ENCODE assay signal across 8 cellular contexts in the genomic region with DNA sequence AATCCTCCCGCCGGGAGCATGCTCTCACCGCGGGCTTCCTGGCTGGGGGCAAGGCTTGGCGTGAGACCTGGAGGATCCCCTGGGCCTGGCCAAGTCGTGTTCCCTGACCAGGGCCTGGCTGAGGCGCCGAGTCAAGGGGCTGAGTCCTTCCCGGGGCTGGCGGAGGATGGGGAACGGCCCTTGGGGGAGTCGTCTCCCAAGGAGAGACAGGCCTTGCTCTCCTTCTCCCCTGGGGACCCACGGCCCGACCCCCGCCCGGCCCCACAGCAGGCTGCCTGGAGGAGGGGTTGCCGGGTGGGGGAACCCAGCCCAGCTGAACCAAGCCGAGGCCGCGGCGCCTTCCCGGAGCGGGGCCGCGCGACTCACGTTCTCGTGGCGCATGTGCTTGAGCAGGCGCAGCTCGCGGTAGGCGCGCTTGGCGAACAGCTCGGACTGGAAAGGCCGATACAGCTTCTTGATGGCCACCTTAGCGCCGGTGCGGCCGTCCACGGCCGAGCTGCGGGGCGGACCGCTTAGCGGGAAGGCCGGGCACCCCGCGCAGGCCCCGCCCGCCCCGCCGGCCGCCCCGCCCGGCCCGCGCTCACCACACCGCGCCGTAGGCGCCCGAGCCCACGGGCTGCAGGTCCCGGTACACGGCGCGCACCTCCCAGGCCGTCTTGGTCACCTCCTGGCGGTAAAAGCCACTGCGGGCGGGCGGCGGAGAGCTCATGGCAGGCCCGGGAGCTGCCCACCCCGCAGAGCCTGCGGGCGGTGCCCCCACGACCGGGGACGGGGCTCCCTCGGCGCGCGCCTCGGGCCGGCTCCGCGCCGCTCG. TPM values are rescaled to one million over a fixed set of nuclear protein-coding genes. Genes with fewer than 3 reads are reported as not detected.
DNase-seq lines count a peak whose midpoint lies in the region; ATAC-seq, FAIRE-seq and TF ChIP-seq lines count a peak whose summit lies in the region.

No MANE protein-coding gene starts in this region.

- H3K27me3 ChIP-seq in NT2/D1 (ENCODE audit: insufficient read depth, insufficient read length) (peaks cover 4% of the 10 kb centered on the region), GM12878 (replicated peaks in 1 of 2; ENCODE audit: control insufficient read depth in 2 of 2, insufficient read depth in 2 of 2, low read length in 1 of 2) (no peaks in the 10 kb centered on the region), iPS-20b (ENCODE audit: insufficient read depth, low read length) (peaks cover 34% of the 10 kb centered on the region), spleen (replicated peaks in 1 of 7) (peaks cover 0 to 62% (median 23%) of the 10 kb centered on the region in 7 donors)

- no peaks in the 10 kb centered on the region for H4K20me1 ChIP-seq in GM12878 (ENCODE audit: control insufficient read depth, insufficient read depth)

- peak overlapping the region; percentile 80 for H3K9ac ChIP-seq in NT2/D1 (ENCODE audit: insufficient read length, low read depth)
- peak overlapping the region; percentile 73 for H3K9ac ChIP-seq in GM12878 (ENCODE audit: control insufficient read depth, insufficient read depth, low read length)
- H3K9ac ChIP-seq in iPS-20b (ENCODE audit: low read depth, low read length): no peak overlapping the region

- no peak for TF ChIP-seq RAD21 in GM12878 (IDR thresholded peaks at IDR 0.05; ENCODE audit: insufficient read depth, low read depth, low read length)

- POLR2A ChIA-PET in GM12878 (lab: Charles Lee): interaction anchor here (3.3 kb wide), 1 partner anchor 10 kb away, joined by 15 read pairs; the partner anchor contains the start of gene HDAC10

- peak overlapping the region; percentile 28 for H2AFZ ChIP-seq in GM12878 (ENCODE audit: control insufficient read depth, low read depth, low read length)

- no TSS peak for BruUV-seq in GM12878 (replicated peaks; lab: Mats Ljungman, UMichigan)

- in situ Hi-C loops in GM12878 (cut with MboI): no loop called here

- H3K4me3 ChIP-seq in AG10803 (ENCODE audit: low read length): peak overlapping the region; percentile 76
- H3K4me3 ChIP-seq in NT2/D1 (ENCODE audit: insufficient read length, low read depth): peak overlapping the region; percentile 56
- H3K4me3 ChIP-seq in GM12878: peak overlapping the region; percentile 89
- H3K4me3 ChIP-seq in iPS-20b (ENCODE audit: low read length): peak overlapping the region; percentile 60
- peak overlapping the region in 7 of 8 donors; percentile 32 to 73 (median 38) for H3K4me3 ChIP-seq in spleen

- H3K9me3 ChIP-seq in NT2/D1 (ENCODE audit: insufficient read depth, low read length) (no peaks in the 10 kb centered on the region), GM12878 (replicated peaks; ENCODE audit: control insufficient read depth, insufficient read depth, low read length) (no peaks in the 10 kb centered on the region), iPS-20b (ENCODE audit: insufficient read depth, low read depth, low read length) (no peaks in the 10 kb centered on the region), spleen (no peaks in the 10 kb centered on the region)

- 1% methylated on average over 44 of the region's 92 CpGs for WGBS in GM12878 (ENCODE audit: insufficient coverage, insufficient replicate concordance, low lambda C conversion rate, missing lambda C conversion rate)
- WGBS in spleen, 5 donors: 1 to 2% (median 1%) methylated on average over 17 to 92 of the region's 92 CpGs

- peaks cover 5% of the 10 kb centered on the region for H3K36me3 ChIP-seq in NT2/D1 (ENCODE audit: insufficient read depth, insufficient read length, low read length)
- no peaks in the 10 kb centered on the region; a peak in 1 of 4 replicates for H3K36me3 ChIP-seq in GM12878 (ENCODE audit: control insufficient read depth in 2 of 2, insufficient read depth in 2 of 2, low read length in 1 of 2)
- no peaks in the 10 kb centered on the region for H3K36me3 ChIP-seq in iPS-20b (ENCODE audit: insufficient read depth, low read depth, low read length)
- H3K36me3 ChIP-seq in spleen: no peaks in the 10 kb centered on the region

- FAIRE-seq in GM12878 (lab: Jason Lieb, UNC): no peak

- H3K4me1 ChIP-seq in NT2/D1 (ENCODE audit: insufficient read depth, insufficient read length) (peaks cover 19% of the 10 kb centered on the region), GM12878 (ENCODE audit: control insufficient read depth, insufficient read depth, low read length) (peaks cover 14% of the 10 kb centered on the region), iPS-20b (ENCODE audit: insufficient read depth, low read length) (peaks cover 3% of the 10 kb centered on the region; the same call in 1 of the 2 replicates), spleen (peaks cover 5 to 32% (median 21%) of the 10 kb centered on the region in 6 donors)

- H3K4me2 ChIP-seq in GM12878 (ENCODE audit: control insufficient read depth, insufficient read depth): peak overlapping the region; percentile 98

- intact Hi-C loops in GM12878 (cut with micrococcal nuclease; ENCODE audit: unreplicated experiment): no loop called here
- intact Hi-C loops in spleen (cut with DNase I; ENCODE audit: low total_unique reads): no loop called here

- peaks cover 8% of the 10 kb centered on the region for H3K79me2 ChIP-seq in GM12878 (ENCODE audit: control insufficient read depth, insufficient read depth, low read length)

- DNase-seq in AG10803 (ENCODE audit: low read depth) (peak; percentile 61), NT2/D1 (ENCODE audit: low read depth, low spot score) (no peak), GM12878 (ENCODE audit: low read depth, low spot score) (no peak), spleen (no peak)

- no peak for TF ChIP-seq EP300 in GM12878 (IDR thresholded peaks at IDR 0.05; ENCODE audit: borderline replicate concordance in 1 of 2, control insufficient read depth in 1 of 2, low read depth in 2 of 2, low read length in 2 of 2)

- ATAC-seq in GM19025 (IDR thresholded peaks at IDR 0.05; ENCODE audit: low read depth, unreplicated experiment): peak; percentile 23
- ATAC-seq in GM12878: peak; percentile 66
- ATAC-seq in GM21717 (IDR thresholded peaks at IDR 0.05; ENCODE audit: unreplicated experiment): no peak
- ATAC-seq in GM21786 (IDR thresholded peaks at IDR 0.05; ENCODE audit: unreplicated experiment): no peak

- peak overlapping the region; percentile 52 for H3K27ac ChIP-seq in GM12878 (ENCODE audit: control insufficient read depth, insufficient read depth)
- H3K27ac ChIP-seq in iPS-20b (ENCODE audit: low read length): no peak overlapping the region
- no peak overlapping the region for H3K27ac ChIP-seq in spleen

- SMC1A ChIA-PET in GM12878 (lab: Charles Lee; ENCODE audit: uncharacterized antibody, unreplicated experiment): no interaction called here

- CTCF ChIA-PET in GM12878 (lab: Yijun Ruan, JAX): interaction anchor here (0.8 to 1.7 kb wide), 7 partner anchors 8 to 81 kb away, joined by 3 to 6 read pairs (median 4); partner anchors contain the start of gene HDAC10

- peak; percentile 74 for TF ChIP-seq POLR2A in GM12878 (IDR thresholded peaks at IDR 0.05; ENCODE audit: low read depth, low read length)
- no peak for TF ChIP-seq POLR2A in spleen (IDR thresholded peaks at IDR 0.05)

- RAD21 ChIA-PET in GM12878 (lab: Charles Lee; ENCODE audit: unreplicated experiment): interaction anchor here (0.7 to 0.9 kb wide), 3 partner anchors 9 to 155 kb away, joined by 3 to 6 read pairs (median 4); partner anchors contain the start of gene HDAC10

- no peak for TF ChIP-seq CTCF in AG10803 (conservative IDR thresholded peaks at IDR 0.05; ENCODE audit: low read length)
- no peak for TF ChIP-seq CTCF in GM12878 (IDR thresholded peaks at IDR 0.05 in 2 of 3, conservative IDR thresholded peaks at IDR 0.05 in 1 of 3; ENCODE audit: control insufficient read depth in 2 of 3, extremely low read depth in 1 of 3, insufficient read depth in 1 of 3, low read depth in 3 of 3, low read length in 3 of 3)
- no peak for TF ChIP-seq CTCF in spleen (IDR thresholded peaks at IDR 0.05 in 8 of 11, conservative IDR thresholded peaks at IDR 0.05 in 3 of 11)

RNA-seq across cellular contexts. Expression of gene MAPK12, which starts 0.5 kb away (rescaled TPM):
- 54.9 and 65.7 TPM in 2 replicates for total RNA-seq in GM12878 (2013; cell fraction: nucleolus; rRNA removed)
- total RNA-seq in GM12878 (2014; rRNA removed) (22.8 and 23.0 TPM in 2 replicates), GM12878 (2014; rRNA removed; fragmentation: Illumina TruSeq; extraction: Trizol) (14.5 and 16.5 TPM in 2 replicates), GM12878 (2021) (34.0 and 38.9 TPM in 2 replicates), spleen (10 to 100 TPM in 2 of 7 donors, 1 to 10 TPM in 5; 3.9 to 11.6 (median 6.4) TPM)
- 6.8 TPM for polyA plus RNA-seq in GM12878 (2011; ENCODE audit: low read depth)
- polyA plus RNA-seq in GM12878 (2011; rRNA removed) (7.5 and 16.1 TPM in 2 replicates), GM12878 (2014; fragmentation: Illumina TruSeq; extraction: Trizol) (3.6 and 16.1 TPM in 2 replicates), GM12878 (2014; fragmentation: Nextera tagmentation; extraction: Ambion mirVana) (1 to 10 TPM; 1.1 to 3.8 TPM), GM12878 (2014; rRNA removed) (32.0 and 33.2 TPM in 2 replicates), GM12878 (2016; fragmentation: Nextera tagmentation; extraction: Ambion mirVana) (10 to 100 TPM in 1 of 2 experiments, 1 to 10 TPM in 1; 9.5 to 17.1 TPM), spleen (10 to 100 TPM in 1 of 3 donors, 1 to 10 TPM in 2; 6.9 to 11.0 (median 9.0) TPM)
- 22.6 and 27.5 TPM in 2 replicates for polyA plus RNA-seq in GM12878 (2011; cell fraction: cytosol; rRNA removed)
- polyA plus RNA-seq in GM12878 (2011; cell fraction: nucleus; rRNA removed): 130 and 145 TPM in 2 replicates
- 15.0 and 21.3 TPM in 2 replicates for polyA plus RNA-seq in GM12878 (2012)
- polyA minus RNA-seq in GM12878 (2011; rRNA and poly(A)+ RNA removed): 12.6 and 18.3 TPM in 2 replicates
- 7.8 and 10.4 TPM in 2 replicates for polyA minus RNA-seq in GM12878 (2011; cell fraction: cytosol; rRNA and poly(A)+ RNA removed)
- 25.1 and 35.3 TPM in 2 replicates for polyA minus RNA-seq in GM12878 (2011; cell fraction: nucleus; rRNA and poly(A)+ RNA removed)

RNA-seq across cellular contexts. Expression of gene MAPK11, which starts 9.2 kb away (rescaled TPM):
- total RNA-seq in GM12878 (2013; cell fraction: nucleolus; rRNA removed): 5.1 and 5.8 TPM in 2 replicates
- total RNA-seq in GM12878 (2014; rRNA removed) (9.4 and 10.0 TPM in 2 replicates), GM12878 (2014; rRNA removed; fragmentation: Illumina TruSeq; extraction: Trizol) (3.8 and 4.0 TPM in 2 replicates), GM12878 (2021) (10.8 and 12.8 TPM in 2 replicates), spleen (10 to 100 TPM in 3 of 7 donors, 1 to 10 TPM in 4; 5.2 to 20.7 (median 9.3) TPM)
- 2.6 TPM for polyA plus RNA-seq in GM12878 (2011; ENCODE audit: low read depth)
- polyA plus RNA-seq in GM12878 (2011; rRNA removed) (2.5 and 6.2 TPM in 2 replicates), GM12878 (2014; fragmentation: Illumina TruSeq; extraction: Trizol) (1.4 and 3.7 TPM in 2 replicates), GM12878 (2014; fragmentation: Nextera tagmentation; extraction: Ambion mirVana) (under 1 TPM; 0.05 to 0.16 TPM), GM12878 (2014; rRNA removed) (11.6 and 14.0 TPM in 2 replicates), GM12878 (2016; fragmentation: Nextera tagmentation; extraction: Ambion mirVana) (under 1 TPM; 0.44 to 0.58 TPM), spleen (10 to 100 TPM; 10.7 to 25.3 (median 21.0) TPM)
- polyA plus RNA-seq in GM12878 (2011; cell fraction: cytosol; rRNA removed): 5.7 and 9.1 TPM in 2 replicates
- polyA plus RNA-seq in GM12878 (2011; cell fraction: nucleus; rRNA removed): 33.9 and 40.9 TPM in 2 replicates
- polyA plus RNA-seq in GM12878 (2012): 6.6 and 7.4 TPM in 2 replicates
- 3.4 and 6.0 TPM in 2 replicates for polyA minus RNA-seq in GM12878 (2011; rRNA and poly(A)+ RNA removed)
- polyA minus RNA-seq in GM12878 (2011; cell fraction: cytosol; rRNA and poly(A)+ RNA removed): 2.1 and 3.0 TPM in 2 replicates
- polyA minus RNA-seq in GM12878 (2011; cell fraction: nucleus; rRNA and poly(A)+ RNA removed): 2.9 and 3.2 TPM in 2 replicates

RNA-seq across cellular contexts. Expression of gene HDAC10, which starts 9.9 kb away (rescaled TPM):
- 111 and 138 TPM in 2 replicates for total RNA-seq in GM12878 (2013; cell fraction: nucleolus; rRNA removed)
- total RNA-seq in GM12878 (2014; rRNA removed) (13.8 and 20.5 TPM in 2 replicates), GM12878 (2014; rRNA removed; fragmentation: Illumina TruSeq; extraction: Trizol) (3.9 and 5.1 TPM in 2 replicates), GM12878 (2021) (42.4 and 48.6 TPM in 2 replicates), spleen (100 to 1,000 TPM in 1 of 7 donors, 10 to 100 TPM in 6; 63.6 to 108 (median 70.2) TPM)
- 19.5 TPM for polyA plus RNA-seq in GM12878 (2011; ENCODE audit: low read depth)
- polyA plus RNA-seq in GM12878 (2011; rRNA removed) (4.4 and 7.9 TPM in 2 replicates), GM12878 (2014; fragmentation: Illumina TruSeq; extraction: Trizol) (1.2 and 4.3 TPM in 2 replicates), GM12878 (2014; fragmentation: Nextera tagmentation; extraction: Ambion mirVana) (under 1 TPM; 0.26 to 0.51 TPM), GM12878 (2014; rRNA removed) (42.3 and 51.7 TPM in 2 replicates), GM12878 (2016; fragmentation: Nextera tagmentation; extraction: Ambion mirVana) (1 to 10 TPM; 4.5 to 5.0 TPM), spleen (10 to 100 TPM; 25.0 to 69.9 (median 44.7) TPM)
- polyA plus RNA-seq in GM12878 (2011; cell fraction: cytosol; rRNA removed): 6.1 and 11.1 TPM in 2 replicates
- 298 and 323 TPM in 2 replicates for polyA plus RNA-seq in GM12878 (2011; cell fraction: nucleus; rRNA removed)
- polyA plus RNA-seq in GM12878 (2012): 62.3 and 69.8 TPM in 2 replicates
- 9.3 and 15.4 TPM in 2 replicates for polyA minus RNA-seq in GM12878 (2011; rRNA and poly(A)+ RNA removed)
- polyA minus RNA-seq in GM12878 (2011; cell fraction: cytosol; rRNA and poly(A)+ RNA removed): 11.4 and 11.5 TPM in 2 replicates
- polyA minus RNA-seq in GM12878 (2011; cell fraction: nucleus; rRNA and poly(A)+ RNA removed): 51.5 and 73.5 TPM in 2 replicates

RNA-seq across cellular contexts. Expression of gene TUBGCP6, which starts 16.2 kb away (rescaled TPM):
- 117 and 138 TPM in 2 replicates for total RNA-seq in GM12878 (2013; cell fraction: nucleolus; rRNA removed)
- total RNA-seq in GM12878 (2014; rRNA removed) (29.8 and 31.1 TPM in 2 replicates), GM12878 (2014; rRNA removed; fragmentation: Illumina TruSeq; extraction: Trizol) (9.7 and 10.4 TPM in 2 replicates), GM12878 (2021) (33.3 and 41.4 TPM in 2 replicates), spleen (10 to 100 TPM; 65.2 to 98.0 (median 69.4) TPM)
- 14.9 TPM for polyA plus RNA-seq in GM12878 (2011; ENCODE audit: low read depth)
- polyA plus RNA-seq in GM12878 (2011; rRNA removed) (7.7 and 16.1 TPM in 2 replicates), GM12878 (2014; fragmentation: Illumina TruSeq; extraction: Trizol) (5.7 and 9.6 TPM in 2 replicates), GM12878 (2014; fragmentation: Nextera tagmentation; extraction: Ambion mirVana) (1 to 10 TPM in 1 of 2 experiments, under 1 TPM in 1; 0.74 to 2.0 TPM), GM12878 (2014; rRNA removed) (35.5 and 42.2 TPM in 2 replicates), GM12878 (2016; fragmentation: Nextera tagmentation; extraction: Ambion mirVana) (10 to 100 TPM; 22.8 to 23.0 TPM), spleen (10 to 100 TPM; 36.0 to 70.7 (median 69.2) TPM)
- 16.2 and 26.4 TPM in 2 replicates for polyA plus RNA-seq in GM12878 (2011; cell fraction: cytosol; rRNA removed)
- polyA plus RNA-seq in GM12878 (2011; cell fraction: nucleus; rRNA removed): 370 and 394 TPM in 2 replicates
- polyA plus RNA-seq in GM12878 (2012): 31.4 and 32.3 TPM in 2 replicates
- 13.4 and 15.0 TPM in 2 replicates for polyA minus RNA-seq in GM12878 (2011; rRNA and poly(A)+ RNA removed)
- 10.2 and 10.4 TPM in 2 replicates for polyA minus RNA-seq in GM12878 (2011; cell fraction: cytosol; rRNA and poly(A)+ RNA removed)
- polyA minus RNA-seq in GM12878 (2011; cell fraction: nucleus; rRNA and poly(A)+ RNA removed): 32.4 and 44.1 TPM in 2 replicates

RNA-seq across cellular contexts. Expression of gene PLXNB2, which starts 46.4 kb away (rescaled TPM):
- 180 and 204 TPM in 2 replicates for total RNA-seq in GM12878 (2013; cell fraction: nucleolus; rRNA removed)
- total RNA-seq in GM12878 (2014; rRNA removed): 32.6 and 42.0 TPM in 2 replicates
- total RNA-seq in GM12878 (2014; rRNA removed; fragmentation: Illumina TruSeq; extraction: Trizol): 19.8 and 21.8 TPM in 2 replicates
- 133 and 134 TPM in 2 replicates for total RNA-seq in GM12878 (2021)
- 25.4 TPM for polyA plus RNA-seq in GM12878 (2011; ENCODE audit: low read depth)
- 19.9 and 41.8 TPM in 2 replicates for polyA plus RNA-seq in GM12878 (2011; rRNA removed)
- 57.3 and 73.0 TPM in 2 replicates for polyA plus RNA-seq in GM12878 (2011; cell fraction: cytosol; rRNA removed)
- 319 and 335 TPM in 2 replicates for polyA plus RNA-seq in GM12878 (2011; cell fraction: nucleus; rRNA removed)
- 53.9 and 72.5 TPM in 2 replicates for polyA plus RNA-seq in GM12878 (2012)
- 6.3 and 23.5 TPM in 2 replicates for polyA plus RNA-seq in GM12878 (2014; fragmentation: Illumina TruSeq; extraction: Trizol)
- polyA plus RNA-seq in GM12878 (2014; fragmentation: Nextera tagmentation; extraction: Ambion mirVana): 1 to 10 TPM in 1 of 2 experiments, under 1 TPM in 1; 0.68 to 4.5 TPM
- 65.4 and 84.9 TPM in 2 replicates for polyA plus RNA-seq in GM12878 (2014; rRNA removed)
- 10 to 100 TPM; 69.3 to 80.0 TPM for polyA plus RNA-seq in GM12878 (2016; fragmentation: Nextera tagmentation; extraction: Ambion mirVana)
- polyA minus RNA-seq in GM12878 (2011; rRNA and poly(A)+ RNA removed): 52.2 and 84.0 TPM in 2 replicates
- 54.8 and 57.2 TPM in 2 replicates for polyA minus RNA-seq in GM12878 (2011; cell fraction: cytosol; rRNA and poly(A)+ RNA removed)
- polyA minus RNA-seq in GM12878 (2011; cell fraction: nucleus; rRNA and poly(A)+ RNA removed): 57.8 and 74.9 TPM in 2 replicates
- total RNA-seq in spleen: 100 to 1,000 TPM; 175 to 382 (median 278) TPM
- 100 to 1,000 TPM in 1 of 3 donors, 10 to 100 TPM in 2; 41.9 to 113 (median 68.3) TPM for polyA plus RNA-seq in spleen

Comparison
In these comparisons a context has a peak if more than half of its experiments do, and no peak if none do; other contexts are left out.
1. H3K4me3 ChIP-seq: peak in every context shown above with its lines; median percentile 89 in GM12878; 76 in AG10803; 60 in iPS-20b; 56 in NT2/D1; 38 in spleen.
2. ATAC-seq: peak in GM19025 (single experiment) and GM12878 (single experiment); none in GM21717 (single experiment) and GM21786 (single experiment).